Comparison of ENCODE assay signal across 7 cellular contexts in genomic region chr1:154760469-154760933, GRCh38.
DNase-seq lines count a peak whose midpoint lies in the region; ATAC-seq and TF ChIP-seq lines count a peak whose summit lies in the region.

No MANE protein-coding gene starts in this region.

- H3K18ac ChIP-seq in H9 (ENCODE audit: insufficient read length, low read depth, low read length): no peak overlapping the region

- no peak overlapping the region for H4K5ac ChIP-seq in H9 (ENCODE audit: insufficient read length, low read depth, low read length)

- H3K27me3 ChIP-seq in H9 (ENCODE audit: insufficient read depth, low read length) (no peaks in the 10 kb centered on the region; the same call in 1 of the 2 replicates), Panc1 (ENCODE audit: control insufficient read depth, insufficient read depth, low read length) (peaks cover 44% of the 10 kb centered on the region), aorta (ENCODE audit: control insufficient read depth in 1 of 2, insufficient read depth in 2 of 2, low read length in 1 of 2) (no peaks in the 10 kb centered on the region)

- peak overlapping the region; percentile 33 for H3K4me2 ChIP-seq in H9 (ENCODE audit: insufficient read depth, insufficient read length, low read length)

- no peak overlapping the region for H2BK5ac ChIP-seq in H9 (ENCODE audit: insufficient read length, low read length)

- no peak overlapping the region for H2AK5ac ChIP-seq in H9 (ENCODE audit: insufficient read length, low read length)

- H3K36me3 ChIP-seq in Panc1 (ENCODE audit: control insufficient read depth, insufficient read depth, low read length): no peaks in the 10 kb centered on the region
- no peaks in the 10 kb centered on the region for H3K36me3 ChIP-seq in aorta (ENCODE audit: control insufficient read depth in 1 of 2, insufficient read depth in 2 of 2, low read length in 1 of 2)

- POLR2A ChIA-PET in Panc1 (lab: Charles Lee): interaction anchor here (0.7 kb wide), 1 partner anchor 547 kb away, joined by 4 read pairs; no protein-coding TSS in a partner anchor

- no peak overlapping the region for H4K91ac ChIP-seq in H9 (ENCODE audit: insufficient read length, low read depth, low read length)

- ATAC-seq in Panc1: peak; percentile 94
- ATAC-seq in Right ventricle myocardium superior (ENCODE audit: poor library complexity): peak; percentile 97
- ATAC-seq in aorta (ENCODE audit: low FRiP score): peak; percentile 82
- no peak for ATAC-seq in HG03378 (IDR thresholded peaks at IDR 0.05; ENCODE audit: unreplicated experiment)

- no peaks in the 10 kb centered on the region for H3K9me3 ChIP-seq in H9 (ENCODE audit: control insufficient read depth, low read depth, low read length)
- no peaks in the 10 kb centered on the region for H3K9me3 ChIP-seq in Panc1 (ENCODE audit: control insufficient read depth, insufficient read depth, low read depth, low read length)
- no peaks in the 10 kb centered on the region for H3K9me3 ChIP-seq in aorta (ENCODE audit: control insufficient read depth, low read length)

- intact Hi-C loops in Panc1 (cut with micrococcal nuclease; ENCODE audit: unreplicated experiment): no loop called here
- intact Hi-C loops in Right ventricle myocardium superior (cut with DNase I): loop anchor here (5.0 to 10.0 kb wide), 3 partner anchors 88 to 196 kb away; partner anchors contain the start of gene CHRNB2
- intact Hi-C loops in aorta (cut with DNase I): loop anchor here (2.0 to 10.0 kb wide), 3 partner anchors 96 to 202 kb away; partner anchors contain the start of genes CHRNB2 (in 1 of the 2) and UBE2Q1 (in 1 of the 2)

- no peaks in the 10 kb centered on the region for H3K23me2 ChIP-seq in H9 (ENCODE audit: insufficient read length, low read depth, low read length, poor library complexity, severe bottlenecking)

- H3K27ac ChIP-seq in H9 (ENCODE audit: insufficient read length, low read depth, low read length) (no peak overlapping the region), Panc1 (ENCODE audit: low read length) (no peak overlapping the region), aorta (ENCODE audit: low read depth in 1 of 2, low read length in 2 of 2) (no peak overlapping the region)

- CTCF ChIA-PET in Panc1 (lab: Charles Lee): interaction anchor here (0.7 to 1.0 kb wide), 3 partner anchors 95 to 201 kb away, joined by 3 to 4 read pairs (median 3); no protein-coding TSS in a partner anchor

- H4K8ac ChIP-seq in H9 (replicated peaks; ENCODE audit: insufficient read length, low read depth, low read length): no peak overlapping the region

- TF ChIP-seq CTCF in H9 (conservative IDR thresholded peaks at IDR 0.05) (peak; percentile 98), Panc1 (IDR thresholded peaks at IDR 0.05) (peak; percentile 93), retinal pigment epithelial cell (conservative IDR thresholded peaks at IDR 0.05; ENCODE audit: low read depth, low read length) (peak; percentile 80)

- H3K23ac ChIP-seq in H9 (ENCODE audit: insufficient read length, low read depth, low read length): no peak overlapping the region

- no peaks in the 10 kb centered on the region; a peak in 1 of 7 replicates for H3K36me3 Mint-ChIP-seq in H9 (ENCODE audit: insufficient read depth in 1 of 3, low read depth in 3 of 3)

- no peaks in the 10 kb centered on the region; a peak in 1 of 4 replicates for H3K4me1 Mint-ChIP-seq in H9

- no peak overlapping the region for H3K56ac ChIP-seq in H9 (ENCODE audit: insufficient read length, low read depth, low read length)

- H3K4ac ChIP-seq in H9 (ENCODE audit: low read depth, low read length): no peak overlapping the region

- WGBS in H9 (ENCODE audit: extremely low coverage, insufficient read length, low lambda C conversion rate): no CpG with 5 or more reads among the region's 54 CpGs
- WGBS in aorta, 2 donors: 5% methylated on average over 47 to 54 of the region's 54 CpGs

- no peaks in the 10 kb centered on the region for H3K79me1 ChIP-seq in H9 (ENCODE audit: insufficient read depth, low read depth, low read length, poor library complexity, severe bottlenecking)

- H3K4me3 ChIP-seq in Panc1 (ENCODE audit: low read depth in 2 of 2, low read length in 2 of 2): peak overlapping the region; percentile 5 to 30; a peak in 3 of 4 replicates
- peak overlapping the region; percentile 20 for H3K4me3 ChIP-seq in retinal pigment epithelial cell (ENCODE audit: low read length)
- no peak overlapping the region for H3K4me3 ChIP-seq in aorta (ENCODE audit: low read length in 2 of 2)

- no peak overlapping the region for H2BK120ac ChIP-seq in H9 (ENCODE audit: low read depth, low read length, poor library complexity, severe bottlenecking)

- no peak overlapping the region for H3T11ph ChIP-seq in H9 (ENCODE audit: low read length)

- H3K79me2 ChIP-seq in H9 (ENCODE audit: insufficient read depth, low read length): no peaks in the 10 kb centered on the region

- peaks cover 58% of the 10 kb centered on the region for H3K27me3 Mint-ChIP-seq in H9 (ENCODE audit: low read depth)

- H3K4me3 Mint-ChIP-seq in H9: peak overlapping the region; percentile 50 to 65; a peak in 4 of 5 replicates

- no peak overlapping the region for H3K14ac ChIP-seq in H9 (ENCODE audit: insufficient read depth, low read length)

- in situ Hi-C loops in Panc1 (cut with HindIII; ENCODE audit: low pct_unique_long_range_greater_than_20kb, low sequenced_read_pairs): no loop called here

- H3K27ac Mint-ChIP-seq in H9: no peak overlapping the region

- BruUV-seq in Panc1 (replicated peaks; lab: Mats Ljungman, UMichigan): no TSS peak

- H3K4me1 ChIP-seq in H9 (ENCODE audit: insufficient read depth, low read length) (no peaks in the 10 kb centered on the region), Panc1 (ENCODE audit: control insufficient read depth, insufficient read depth, low read length) (0 out of 2 replicates have a peak, but pooled peaks cover 2% of the 10 kb centered on the region), aorta (ENCODE audit: control insufficient read depth in 1 of 2, insufficient read depth in 2 of 2, low read length in 2 of 2) (no peaks in the 10 kb centered on the region)

- no peaks in the 10 kb centered on the region for H3K9me3 Mint-ChIP-seq in H9

- no peak overlapping the region for H2BK20ac ChIP-seq in H9 (ENCODE audit: low read depth, low read length, poor library complexity, severe bottlenecking)

- H4K20me1 ChIP-seq in H9 (ENCODE audit: control insufficient read depth, insufficient read depth, insufficient read length): no peaks in the 10 kb centered on the region

- no peak overlapping the region for H2BK12ac ChIP-seq in H9 (ENCODE audit: insufficient read length, low read depth, low read length)

- DNase-seq in H9 (peak; percentile 78), Panc1 (ENCODE audit: low read depth, low spot score) (no peak), Right ventricle myocardium superior (peak; percentile 75), retinal pigment epithelial cell (ENCODE audit: low read depth) (no peak), aorta (peak; percentile 63 to 88)
- DNase-seq in activated gamma-delta T cell treated with anti-CD3 and anti-CD28 coated beads, Interleukin-2, amount 50 U/mL, for 16 hours (ENCODE audit: low read depth): peak; percentile 80

- H2AFZ ChIP-seq in H9 (ENCODE audit: low read length): no peak overlapping the region

- H2BK15ac ChIP-seq in H9 (ENCODE audit: low read depth, low read length): no peak overlapping the region

- no peak overlapping the region for H3K9ac ChIP-seq in H9 (ENCODE audit: extremely low read depth, insufficient read length, low read length)

Comparison
In these comparisons a context has a peak if more than half of its experiments do, and no peak if none do; other contexts are left out.
1. DNase-seq: peak in H9 (single experiment), activated gamma-delta T cell treated with anti-CD3 and anti-CD28 coated beads, Interleukin-2, amount 50 U/mL, for 16 hours (single experiment), Right ventricle myocardium superior (single experiment) and aorta (2 of 2); none in Panc1 (single experiment) and retinal pigment epithelial cell (single experiment).
2. H3K4me3 ChIP-seq: peak in Panc1 (2 of 2) and retinal pigment epithelial cell (single experiment); none in aorta (0 of 2).
3. Peak in every context shown above with its lines, with median percentiles within 50 percentile points of each other: CTCF ChIP-seq.